In the genomic region with DNA sequence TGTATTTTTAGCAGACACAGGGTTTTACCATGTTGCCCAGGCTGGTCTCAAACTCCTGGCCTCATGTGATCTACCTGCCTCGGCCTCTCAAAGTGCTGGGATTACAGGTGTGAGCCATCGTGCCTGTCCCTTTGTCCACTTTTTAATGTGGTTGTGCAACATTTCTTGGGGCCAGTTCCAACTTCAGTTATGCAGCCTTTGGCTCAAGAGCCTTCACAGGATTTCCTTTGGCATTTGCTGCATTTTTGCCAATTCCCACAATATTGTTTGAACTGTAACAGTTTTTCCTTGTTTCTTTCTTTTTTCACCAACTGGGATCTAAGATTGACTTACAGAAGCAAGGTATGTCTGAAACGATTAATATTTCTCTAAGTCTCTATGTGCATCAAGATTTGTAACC, we compare ENCODE assay signal across 19 cellular contexts.
DNase-seq lines count a peak whose midpoint lies in the region; ATAC-seq, FAIRE-seq and TF ChIP-seq lines count a peak whose summit lies in the region.
"Had no signal": no experiment of that assay in that cellular context is flagged by ENCODE, and none has a peak within 500 bp of the region (broad histone marks: within the 10 kb centered on the region; RNA-seq: fewer than 3 reads in every experiment).

No MANE protein-coding gene starts in this region.

- no peak overlapping the region for H3K4me3 Mint-ChIP-seq in GM23338
- H3K4me3 Mint-ChIP-seq: mesothelial cell of epicardium had no signal

- peak overlapping the region; percentile 19; the same call in 1 of the 2 replicates for H3K27ac Mint-ChIP-seq in GM23338
- H3K27ac Mint-ChIP-seq: mesothelial cell of epicardium had no signal

- no peak for DNase-seq in GM23338 (ENCODE audit: low spot score)
- peak; percentile 72 to 73 for DNase-seq in cardiac fibroblast (ENCODE audit: low read depth in 2 of 2)
- DNase-seq in iris pigment epithelial cell (ENCODE audit: low read depth), result peak; percentile 29
- no peak for DNase-seq in GM10266 (ENCODE audit: extremely low spot score)
- no peak for DNase-seq in vagina (ENCODE audit: extremely low spot score in 2 of 2)
- no peak for DNase-seq in GM12891 (ENCODE audit: insufficient read length, low spot score)
- DNase-seq: activated CD4-positive, alpha-beta T cell treated with anti-CD3 and anti-CD28 coated beads for 48 hours; activated naive CD4-positive, alpha-beta T cell treated with anti-CD3 and anti-CD28 coated beads, Interleukin-2, amount 50 U/mL, for 16 hours; activated T-cell treated with anti-CD3 and anti-CD28 coated beads for 4 hours; caudate nucleus; NCI-H69; PC-3; stimulated activated CD4-positive, alpha-beta T cell treated with anti-CD3 and anti-CD28 coated beads, Interleukin-2, amount 100 ng/mL, for 48 hours had no signal

- peaks cover 4% of the 10 kb centered on the region; the same call in 1 of the 2 replicates for H3F3A ChIP-seq in GM23338 (replicated peaks; ENCODE audit: low read depth)

- H3K4me1 ChIP-seq in GM23338 (ENCODE audit: insufficient read depth) (peaks cover 25% of the 10 kb centered on the region), skeletal muscle satellite cell (ENCODE audit: control insufficient read depth, insufficient read depth, low read length) (peaks cover 36% of the 10 kb centered on the region), vagina (no peaks in the 10 kb centered on the region)

- peaks cover 40% of the 10 kb centered on the region for H3K36me3 Mint-ChIP-seq in GM23338 (ENCODE audit: low read depth)

- no peak for FAIRE-seq in GM12891 (lab: Jason Lieb, UNC)

- peaks cover 2% of the 10 kb centered on the region for H3K9me2 ChIP-seq in GM23338 (ENCODE audit: insufficient read depth)

- H3K27ac ChIP-seq in GM23338 (ENCODE audit: low read depth) (no peak overlapping the region), vagina (no peak overlapping the region)

- intact Hi-C loops in vagina (cut with DNase I), result no loop called here

- no peak for TF ChIP-seq CTCF in GM23338 (conservative IDR thresholded peaks at IDR 0.05; ENCODE audit: low read depth in 2 of 2)
- TF ChIP-seq CTCF in cardiac fibroblast (IDR thresholded peaks at IDR 0.05; ENCODE audit: low read depth, low read length), result no peak
- TF ChIP-seq CTCF in GM10266 (IDR thresholded peaks at IDR 0.05; ENCODE audit: control insufficient read depth, insufficient read depth, low read depth, missing control alignments), result no peak
- no peak for TF ChIP-seq CTCF in vagina (IDR thresholded peaks at IDR 0.05)

- H3K9ac ChIP-seq in skeletal muscle satellite cell (ENCODE audit: low read depth, low read length), result peak overlapping the region; percentile 64

- no peak overlapping the region for H3K4me3 ChIP-seq in GM23338
- no peak overlapping the region for H3K4me3 ChIP-seq in cardiac fibroblast (replicated peaks in 1 of 2; ENCODE audit: low read depth in 2 of 2, low read length in 2 of 2)
- H3K4me3 ChIP-seq in skeletal muscle satellite cell (ENCODE audit: low read length), result no peak overlapping the region
- H3K4me3 ChIP-seq in vagina, result no peak overlapping the region
- H3K4me3 ChIP-seq: suprapubic skin had no signal

- H3K79me2 ChIP-seq in GM23338 (replicated peaks; ENCODE audit: insufficient read depth), result no peaks in the 10 kb centered on the region

- peaks cover 3% of the 10 kb centered on the region for H3K27me3 Mint-ChIP-seq in GM23338 (ENCODE audit: insufficient read depth, low read depth, poor library complexity)

- TF ChIP-seq POLR2A in vagina (IDR thresholded peaks at IDR 0.05) (no peak), GM12891 (IDR thresholded peaks at IDR 0.05; ENCODE audit: low read depth, low read length) (no peak)

- H3K4me2 ChIP-seq in GM23338, result no peak overlapping the region
- no peak overlapping the region for H3K4me2 ChIP-seq in skeletal muscle satellite cell (ENCODE audit: low read length)

- no peak for ATAC-seq in GM23338
- ATAC-seq in GM18867 (IDR thresholded peaks at IDR 0.05; ENCODE audit: unreplicated experiment), result no peak
- ATAC-seq: PC-3, sciatic nerve, SK-N-SH treated with all-trans-retinoic acid at 6 μM for 48 hours had no signal

- H3K27me3 ChIP-seq in GM23338 (ENCODE audit: insufficient read depth) (no peaks in the 10 kb centered on the region), skeletal muscle satellite cell (ENCODE audit: control insufficient read depth, insufficient read depth, low read length) (no peaks in the 10 kb centered on the region), vagina (no peaks in the 10 kb centered on the region)
- H3K27me3 ChIP-seq: suprapubic skin had no signal

- 0 out of 2 replicates have a peak, but pooled peaks cover 6% of the 10 kb centered on the region for H3K36me3 ChIP-seq in GM23338 (ENCODE audit: insufficient read depth)
- no peaks in the 10 kb centered on the region for H3K36me3 ChIP-seq in skeletal muscle satellite cell (ENCODE audit: insufficient read depth, low read length)
- H3K36me3 ChIP-seq in vagina, result no peaks in the 10 kb centered on the region
- H3K36me3 ChIP-seq: suprapubic skin had no signal

- H2AFZ ChIP-seq in GM23338, result no peak overlapping the region; the same call in 1 of the 2 replicates

- peaks cover 42% of the 10 kb centered on the region for H3K9me3 Mint-ChIP-seq in GM23338

- peaks cover 21% of the 10 kb centered on the region for H3K4me1 Mint-ChIP-seq in GM23338

- H4K20me1 ChIP-seq in GM23338 (replicated peaks; ENCODE audit: insufficient read depth), result no peaks in the 10 kb centered on the region

- H3K9me3 ChIP-seq in skeletal muscle satellite cell (replicated peaks; ENCODE audit: low read length) (no peaks in the 10 kb centered on the region), vagina (peaks cover 8% of the 10 kb centered on the region)

TF ChIP-seq in GM23338, 12 proteins besides CTCF, POLR2A, EP300 and RAD21 (continues in another document):
- TF ChIP-seq ZNF331 (CRISPR knock-in tag; IDR thresholded peaks at IDR 0.05; ENCODE audit: low read depth) (no peak), ZNF114 (CRISPR knock-in tag; IDR thresholded peaks at IDR 0.05) (no peak)
- TF ChIP-seq, protein P1, sequence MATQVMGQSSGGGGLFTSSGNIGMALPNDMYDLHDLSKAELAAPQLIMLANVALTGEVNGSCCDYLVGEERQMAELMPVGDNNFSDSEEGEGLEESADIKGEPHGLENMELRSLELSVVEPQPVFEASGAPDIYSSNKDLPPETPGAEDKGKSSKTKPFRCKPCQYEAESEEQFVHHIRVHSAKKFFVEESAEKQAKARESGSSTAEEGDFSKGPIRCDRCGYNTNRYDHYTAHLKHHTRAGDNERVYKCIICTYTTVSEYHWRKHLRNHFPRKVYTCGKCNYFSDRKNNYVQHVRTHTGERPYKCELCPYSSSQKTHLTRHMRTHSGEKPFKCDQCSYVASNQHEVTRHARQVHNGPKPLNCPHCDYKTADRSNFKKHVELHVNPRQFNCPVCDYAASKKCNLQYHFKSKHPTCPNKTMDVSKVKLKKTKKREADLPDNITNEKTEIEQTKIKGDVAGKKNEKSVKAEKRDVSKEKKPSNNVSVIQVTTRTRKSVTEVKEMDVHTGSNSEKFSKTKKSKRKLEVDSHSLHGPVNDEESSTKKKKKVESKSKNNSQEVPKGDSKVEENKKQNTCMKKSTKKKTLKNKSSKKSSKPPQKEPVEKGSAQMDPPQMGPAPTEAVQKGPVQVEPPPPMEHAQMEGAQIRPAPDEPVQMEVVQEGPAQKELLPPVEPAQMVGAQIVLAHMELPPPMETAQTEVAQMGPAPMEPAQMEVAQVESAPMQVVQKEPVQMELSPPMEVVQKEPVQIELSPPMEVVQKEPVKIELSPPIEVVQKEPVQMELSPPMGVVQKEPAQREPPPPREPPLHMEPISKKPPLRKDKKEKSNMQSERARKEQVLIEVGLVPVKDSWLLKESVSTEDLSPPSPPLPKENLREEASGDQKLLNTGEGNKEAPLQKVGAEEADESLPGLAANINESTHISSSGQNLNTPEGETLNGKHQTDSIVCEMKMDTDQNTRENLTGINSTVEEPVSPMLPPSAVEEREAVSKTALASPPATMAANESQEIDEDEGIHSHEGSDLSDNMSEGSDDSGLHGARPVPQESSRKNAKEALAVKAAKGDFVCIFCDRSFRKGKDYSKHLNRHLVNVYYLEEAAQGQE (IDR thresholded peaks at IDR 0.05; ENCODE audit: unreplicated experiment), result no peak

TF ChIP-seq in GM12891, 5 proteins besides CTCF, POLR2A, EP300 and RAD21:
- TF ChIP-seq TAF1 (IDR thresholded peaks at IDR 0.05; ENCODE audit: low read depth, low read length) (no peak), POLR2AphosphoS5 (IDR thresholded peaks at IDR 0.05; ENCODE audit: low read depth, low read length) (no peak), SPI1 (IDR thresholded peaks at IDR 0.05; ENCODE audit: low read depth, low read length) (no peak), PAX5 (IDR thresholded peaks at IDR 0.05; ENCODE audit: insufficient read depth, low read length, severe bottlenecking) (no peak), POU2F2 (IDR thresholded peaks at IDR 0.05; ENCODE audit: low read depth, low read length) (no peak)

Comparison
In these comparisons a context has a peak if more than half of its experiments do, and no peak if none do; other contexts are left out.
1. DNase-seq: peak in cardiac fibroblast (2 of 2) and iris pigment epithelial cell (single experiment); none in GM23338 (single experiment), GM10266 (single experiment), vagina (0 of 2) and GM12891 (single experiment).